Comparison of ENCODE assay signal across 17 cellular contexts in genomic region chr9:3058409-3058808, GRCh38.
A peak's percentile ranks its signal among the peaks of the same experiment; 100 is the strongest.
DNase-seq lines count a peak whose midpoint lies in the region; ATAC-seq and TF ChIP-seq lines count a peak whose summit lies in the region.
"Had no signal": no experiment of that assay in that cellular context is flagged by ENCODE, and none has a peak within 500 bp of the region (broad histone marks: within the 10 kb centered on the region; RNA-seq: fewer than 3 reads in every experiment).

No MANE protein-coding gene starts in this region.

- H3K9ac ChIP-seq in subcutaneous abdominal adipose tissue (ENCODE audit: low read length in 5 of 5), result no peak overlapping the region

- H3K4me1 ChIP-seq in subcutaneous abdominal adipose tissue (ENCODE audit: control insufficient read depth in 5 of 5, insufficient read depth in 5 of 5, low read length in 5 of 5), result peaks cover 0 to 29% (median 5%) of the 10 kb centered on the region in 5 donors
- H3K4me1 ChIP-seq: A549, Caco-2 had no signal

- H3K27ac Mint-ChIP-seq in WTC11, result 0 out of 2 replicates have a peak overlapping the region, but pooled peaks have one; percentile 20
- H3K27ac Mint-ChIP-seq: CD4-positive, alpha-beta T cell had no signal

- H3K4me1 Mint-ChIP-seq in WTC11, result peaks cover 27% of the 10 kb centered on the region

- peaks cover 13% of the 10 kb centered on the region for H3K9me3 Mint-ChIP-seq in WTC11
- H3K9me3 Mint-ChIP-seq: CD4-positive, alpha-beta T cell had no signal

- POLR2A ChIA-PET in WTC11 (lab: Charles Lee), result no interaction called here

- H3K36me3 ChIP-seq in subcutaneous abdominal adipose tissue (ENCODE audit: control insufficient read depth in 5 of 5, insufficient read depth in 5 of 5, low read length in 5 of 5), result no peaks in the 10 kb centered on the region

- H3K4me3 ChIP-seq in epithelial cell of esophagus (ENCODE audit: low read length) (no peak overlapping the region), subcutaneous abdominal adipose tissue (ENCODE audit: low read depth in 1 of 5, low read length in 5 of 5) (no peak overlapping the region)
- H3K4me3 ChIP-seq: A549, K562 had no signal

- H3K27ac ChIP-seq in subcutaneous abdominal adipose tissue (ENCODE audit: low read depth, low read length), result peak overlapping the region; percentile 41
- H3K27ac ChIP-seq: 22Rv1, A549, C4-2B had no signal

- ATAC-seq in WTC11 (no peak), left lobe of liver (peak; percentile 85)
- ATAC-seq: A549, K562 had no signal

- H3K9me3 ChIP-seq in subcutaneous abdominal adipose tissue (ENCODE audit: control insufficient read depth in 5 of 5, low read length in 5 of 5), result no peaks in the 10 kb centered on the region
- H3K9me3 ChIP-seq: A549, Caco-2 had no signal

- DNase-seq in WTC11 (ENCODE audit: low spot score) (no peak), epithelial cell of esophagus (ENCODE audit: low read depth) (peak; percentile 2), left lobe of liver (ENCODE audit: low spot score) (peak; percentile 58), islet precursor cell (no peak), NCI-H2029 treated with DMSO at 0.1 percent for 48 hours (lab: John Stamatoyannopoulos, UW) (no peak), glomerular visceral epithelial cell (ENCODE audit: extremely low spot score) (no peak)
- DNase-seq: AML-193; Caco-2; CD4-positive, alpha-beta T cell; GOT3; H9; IMR-90 had no signal

- H3K4me3 Mint-ChIP-seq in WTC11, result no peak overlapping the region
- H3K4me3 Mint-ChIP-seq: CD4-positive, alpha-beta T cell; H9 had no signal

- CTCF ChIA-PET in WTC11 (lab: Charles Lee), result no interaction called here

- no peak for TF ChIP-seq CTCF in WTC11 (IDR thresholded peaks at IDR 0.05)
- TF ChIP-seq CTCF in epithelial cell of esophagus (IDR thresholded peaks at IDR 0.05; ENCODE audit: insufficient read depth, low read depth, low read length, missing control alignments), result no peak

- no peaks in the 10 kb centered on the region for H3K27me3 Mint-ChIP-seq in WTC11 (ENCODE audit: low read depth)
- H3K27me3 Mint-ChIP-seq: CD4-positive, alpha-beta T cell had no signal

- H3K36me3 Mint-ChIP-seq in WTC11, result peaks cover 5% of the 10 kb centered on the region; the same call in 1 of the 2 replicates

- H3K27me3 ChIP-seq in subcutaneous abdominal adipose tissue (ENCODE audit: control insufficient read depth in 5 of 5, insufficient read depth in 4 of 5, low read length in 5 of 5), result no peaks in the 10 kb centered on the region

TF ChIP-seq in WTC11, 78 proteins besides CTCF, POLR2A, EP300 and RAD21 (continues in another document):
- TF ChIP-seq FOXP1 (CRISPR knock-in tag; IDR thresholded peaks at IDR 0.05; ENCODE audit: borderline replicate concordance), result no peak
- TF ChIP-seq ATF2 (CRISPR knock-in tag; IDR thresholded peaks at IDR 0.05; ENCODE audit: borderline replicate concordance, low read depth), result no peak
- no peak for TF ChIP-seq ZNF396 (CRISPR knock-in tag; IDR thresholded peaks at IDR 0.05; ENCODE audit: borderline replicate concordance)
- no peak for TF ChIP-seq NR2C2 (CRISPR knock-in tag; IDR thresholded peaks at IDR 0.05)
- TF ChIP-seq E2F4 (CRISPR knock-in tag; IDR thresholded peaks at IDR 0.05; ENCODE audit: borderline replicate concordance, low read depth), result no peak
- no peak for TF ChIP-seq OVOL2 (CRISPR knock-in tag; IDR thresholded peaks at IDR 0.05; ENCODE audit: borderline replicate concordance)
- TF ChIP-seq ZBTB21 (CRISPR knock-in tag; IDR thresholded peaks at IDR 0.05; ENCODE audit: borderline replicate concordance), result no peak
- TF ChIP-seq CBFB (CRISPR knock-in tag; IDR thresholded peaks at IDR 0.05; ENCODE audit: low read depth), result no peak
- TF ChIP-seq ZNF416 (CRISPR knock-in tag; IDR thresholded peaks at IDR 0.05), result no peak
- no peak for TF ChIP-seq ZNF423 (CRISPR knock-in tag; IDR thresholded peaks at IDR 0.05)
- TF ChIP-seq PRRX2 (CRISPR knock-in tag; IDR thresholded peaks at IDR 0.05), result no peak
- TF ChIP-seq, protein P1, sequence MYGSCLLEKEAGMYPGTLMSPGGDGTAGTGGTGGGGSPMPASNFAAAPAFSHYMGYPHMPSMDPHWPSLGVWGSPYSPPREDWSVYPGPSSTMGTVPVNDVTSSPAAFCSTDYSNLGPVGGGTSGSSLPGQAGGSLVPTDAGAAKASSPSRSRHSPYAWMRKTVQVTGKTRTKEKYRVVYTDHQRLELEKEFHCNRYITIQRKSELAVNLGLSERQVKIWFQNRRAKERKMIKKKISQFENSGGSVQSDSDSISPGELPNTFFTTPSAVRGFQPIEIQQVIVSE (CRISPR knock-in tag; IDR thresholded peaks at IDR 0.05; ENCODE audit: borderline replicate concordance), result no peak
- TF ChIP-seq GRHL2 (CRISPR knock-in tag; IDR thresholded peaks at IDR 0.05; ENCODE audit: insufficient replicate concordance, severe bottlenecking), result no peak
- no peak for TF ChIP-seq SOX15 (CRISPR knock-in tag; IDR thresholded peaks at IDR 0.05)
- TF ChIP-seq ZNF671 (CRISPR knock-in tag; IDR thresholded peaks at IDR 0.05), result no peak
- no peak for TF ChIP-seq ETV6 (CRISPR knock-in tag; IDR thresholded peaks at IDR 0.05)
- no peak for TF ChIP-seq ARID4B (CRISPR knock-in tag; IDR thresholded peaks at IDR 0.05; ENCODE audit: borderline replicate concordance)
- TF ChIP-seq EMX1 (CRISPR knock-in tag; IDR thresholded peaks at IDR 0.05), result no peak

Comparison
In these comparisons a context has a peak if more than half of its experiments do, and no peak if none do; other contexts are left out.
1. DNase-seq: peak in epithelial cell of esophagus (single experiment) and left lobe of liver (single experiment); none in WTC11 (single experiment), islet precursor cell (single experiment), NCI-H2029 treated with DMSO at 0.1 percent for 48 hours (single experiment) and glomerular visceral epithelial cell (single experiment).